In genomic region chr3:113695426-113695817, GRCh38 we compare ENCODE assay signal across 8 cellular contexts.
DNase-seq lines count a peak whose midpoint lies in the region; ATAC-seq and FAIRE-seq lines count a peak whose summit lies in the region.

No MANE protein-coding gene starts in this region.

- no peak for ATAC-seq in GM21528 (IDR thresholded peaks at IDR 0.05; ENCODE audit: low FRiP score, unreplicated experiment)

- FAIRE-seq in RCC 7860 (lab: Jason Lieb, UNC): no peak

- peak overlapping the region; percentile 98 for H3K4me3 Mint-ChIP-seq in activated naive CD4-positive, alpha-beta T cell treated with anti-CD3 and anti-CD28 coated beads, Interleukin-2, amount 50 U/mL, for 24 hours
- peak overlapping the region; percentile 99 for H3K4me3 Mint-ChIP-seq in activated naive CD8-positive, alpha-beta T cell

- H3K27ac Mint-ChIP-seq in activated naive CD4-positive, alpha-beta T cell treated with anti-CD3 and anti-CD28 coated beads, Interleukin-2, amount 50 U/mL, for 24 hours: peak overlapping the region; percentile 99
- H3K27ac Mint-ChIP-seq in activated naive CD8-positive, alpha-beta T cell: peak overlapping the region; percentile 99

- H3K27ac ChIP-seq in substantia nigra (ENCODE audit: low read depth, low read length, poor library complexity, severe bottlenecking): peak overlapping the region; percentile 88

- no peaks in the 10 kb centered on the region for H3K27me3 Mint-ChIP-seq in activated naive CD4-positive, alpha-beta T cell treated with anti-CD3 and anti-CD28 coated beads, Interleukin-2, amount 50 U/mL, for 24 hours
- H3K27me3 Mint-ChIP-seq in activated naive CD8-positive, alpha-beta T cell: no peaks in the 10 kb centered on the region

- peaks cover 28% of the 10 kb centered on the region for H3K4me1 Mint-ChIP-seq in activated naive CD4-positive, alpha-beta T cell treated with anti-CD3 and anti-CD28 coated beads, Interleukin-2, amount 50 U/mL, for 24 hours
- H3K4me1 Mint-ChIP-seq in activated naive CD8-positive, alpha-beta T cell (ENCODE audit: low read depth): peaks cover 27% of the 10 kb centered on the region

- H3K36me3 Mint-ChIP-seq in activated naive CD4-positive, alpha-beta T cell treated with anti-CD3 and anti-CD28 coated beads, Interleukin-2, amount 50 U/mL, for 24 hours: no peaks in the 10 kb centered on the region
- no peaks in the 10 kb centered on the region for H3K36me3 Mint-ChIP-seq in activated naive CD8-positive, alpha-beta T cell

- no peaks in the 10 kb centered on the region for H3K9me3 Mint-ChIP-seq in activated naive CD4-positive, alpha-beta T cell treated with anti-CD3 and anti-CD28 coated beads, Interleukin-2, amount 50 U/mL, for 24 hours
- no peaks in the 10 kb centered on the region for H3K9me3 Mint-ChIP-seq in activated naive CD8-positive, alpha-beta T cell (ENCODE audit: low read depth)

- DNase-seq in activated naive CD4-positive, alpha-beta T cell treated with anti-CD3 and anti-CD28 coated beads, Interleukin-2, amount 50 U/mL, for 16 hours: no peak
- peak; percentile 23 for DNase-seq in inferior parietal cortex (ENCODE audit: extremely low spot score)
- DNase-seq in substantia nigra (lab: John Stamatoyannopoulos, UW): no peak
- DNase-seq in RCC 7860 (ENCODE audit: low spot score): no peak
- DNase-seq in NK-92 treated with Interleukin-12 subunit alpha and Interleukin-12 subunit beta, amount 100 ng/mL, for 24 hours (lab: John Stamatoyannopoulos, UW): no peak
